In genomic region chr9:26643826-26644225, GRCh38 we compare ENCODE assay signal across 11 cellular contexts.
"Had no signal": no experiment of that assay in that cellular context is flagged by ENCODE, and none has a peak within 500 bp of the region (broad histone marks: within the 10 kb centered on the region; RNA-seq: fewer than 3 reads in every experiment).

No MANE protein-coding gene starts in this region.

- FAIRE-seq: H1, H54 had no signal

- H3K27ac Mint-ChIP-seq: GM23338, H9, HFFc6 had no signal

- H3K9me3 ChIP-seq: HAP-1 had no signal

- H3K4me3 Mint-ChIP-seq: GM23338, H9, HFFc6 had no signal

- H3K36me3 ChIP-seq: HAP-1 had no signal

- H3K27ac ChIP-seq: GM23248 had no signal

- H3K9ac ChIP-seq: GM23248 had no signal

- H2AFZ ChIP-seq: GM23248, GM23338 had no signal

- DNase-seq: GM23248, GOT3, H7, H9, HCEC 1CT, HFFc6 had no signal

- H3K9me3 Mint-ChIP-seq: GM23338, H9, HFFc6 had no signal

- H3K4me2 ChIP-seq: GM23338 had no signal

- H3K4me3 ChIP-seq: GM23248, GM23338, HAP-1 had no signal

- H3K4me1 ChIP-seq: HAP-1 had no signal

- ATAC-seq: GM23338, HCT116 had no signal
